In genomic region chr6:117906454-117906904, GRCh38 we compare ENCODE assay signal across 8 cellular contexts. TPM values are rescaled to one million over a fixed set of nuclear protein-coding genes. Genes with fewer than 3 reads are reported as not detected.
A peak's percentile ranks its signal among the peaks of the same experiment; 100 is the strongest.
DNase-seq lines count a peak whose midpoint lies in the region; ATAC-seq lines count a peak whose summit lies in the region.

No MANE protein-coding gene starts in this region.

- H3K9me3 ChIP-seq in T-helper 17 cell (ENCODE audit: control insufficient read depth, low read length, poor library complexity, severe bottlenecking) (no peaks in the 10 kb centered on the region), mucosa of rectum (ENCODE audit: control insufficient read depth in 2 of 2, low read length in 2 of 2) (no peaks in the 10 kb centered on the region)

- no peak overlapping the region for H3K27ac Mint-ChIP-seq in T-helper 1 cell treated with Interleukin-12 subunit alpha and Interleukin-12 subunit beta and Interleukin-4 antibody, amounts not matched to agents 30 μg/mL and 1 μg/mL, for 36 hours
- H3K27ac Mint-ChIP-seq in T-helper 17 cell, result no peak overlapping the region

- H3K9me3 Mint-ChIP-seq in T-helper 1 cell treated with Interleukin-12 subunit alpha and Interleukin-12 subunit beta and Interleukin-4 antibody, amounts not matched to agents 30 μg/mL and 1 μg/mL, for 36 hours, result no peaks in the 10 kb centered on the region

- DNase-seq in T-helper 1 cell (no peak), T-helper 17 cell (no peak), mesenteric fat pad (ENCODE audit: low spot score) (no peak), KG1 (lab: John Stamatoyannopoulos, UW) (no peak)
- DNase-seq in stimulated activated CD4-positive, alpha-beta T cell treated with anti-CD3 and anti-CD28 coated beads, Interleukin-4, amount 100 ng/mL, for 1 hour, result no peak

- H3K27me3 ChIP-seq in mucosa of rectum (ENCODE audit: control insufficient read depth in 2 of 2, insufficient read depth in 2 of 2, low read length in 2 of 2), result peaks cover 19 to 21% of the 10 kb centered on the region in 2 donors

- H3K27me3 Mint-ChIP-seq in T-helper 1 cell treated with Interleukin-12 subunit alpha and Interleukin-12 subunit beta and Interleukin-4 antibody, amounts not matched to agents 30 μg/mL and 1 μg/mL, for 36 hours (ENCODE audit: low read depth), result peaks cover 59% of the 10 kb centered on the region
- H3K27me3 Mint-ChIP-seq in T-helper 17 cell, result peaks cover 56% of the 10 kb centered on the region

- H3K36me3 ChIP-seq in mucosa of rectum (ENCODE audit: control insufficient read depth in 2 of 2, insufficient read depth in 2 of 2, low read length in 2 of 2), result no peaks in the 10 kb centered on the region

- no peaks in the 10 kb centered on the region for H3K36me3 Mint-ChIP-seq in T-helper 1 cell treated with Interleukin-12 subunit alpha and Interleukin-12 subunit beta and Interleukin-4 antibody, amounts not matched to agents 30 μg/mL and 1 μg/mL, for 36 hours (ENCODE audit: low read depth)
- H3K36me3 Mint-ChIP-seq in T-helper 17 cell (ENCODE audit: low read depth), result peaks cover 3% of the 10 kb centered on the region

- peaks cover 0 to 2% of the 10 kb centered on the region in 2 donors for H3K4me1 ChIP-seq in mucosa of rectum (ENCODE audit: control insufficient read depth in 2 of 2, insufficient read depth in 2 of 2, low read length in 2 of 2)

- peak overlapping the region; percentile 13 to 62 for H3K4me3 ChIP-seq in mucosa of rectum (ENCODE audit: low read length in 2 of 2)

- peak overlapping the region; percentile 38 for H3K4me3 Mint-ChIP-seq in T-helper 1 cell treated with Interleukin-12 subunit alpha and Interleukin-12 subunit beta and Interleukin-4 antibody, amounts not matched to agents 30 μg/mL and 1 μg/mL, for 36 hours
- peak overlapping the region; percentile 84 for H3K4me3 Mint-ChIP-seq in T-helper 17 cell

- no peak overlapping the region for H3K27ac ChIP-seq in mucosa of rectum (ENCODE audit: low read depth in 2 of 2, low read length in 2 of 2)

- ATAC-seq in HG02763 (IDR thresholded peaks at IDR 0.05; ENCODE audit: unreplicated experiment), result peak; percentile 28
- no peak for ATAC-seq in T-helper 17 cell

- no peak overlapping the region for H3K9ac ChIP-seq in mucosa of rectum (ENCODE audit: low read depth in 1 of 2, low read length in 2 of 2)

- peaks cover 1% of the 10 kb centered on the region for H3K4me1 Mint-ChIP-seq in T-helper 1 cell treated with Interleukin-12 subunit alpha and Interleukin-12 subunit beta and Interleukin-4 antibody, amounts not matched to agents 30 μg/mL and 1 μg/mL, for 36 hours (ENCODE audit: low read depth)
- H3K4me1 Mint-ChIP-seq in T-helper 17 cell, result no peaks in the 10 kb centered on the region

RNA-seq across cellular contexts. Expression of gene SLC35F1, which starts 0.6 kb away (rescaled TPM):
- total RNA-seq in T-helper 17 cell (not detected), mesenteric fat pad (0.48 TPM)
